Comparison of ENCODE assay signal across 8 cellular contexts in genomic region chr4:137226900-137227299, GRCh38.
DNase-seq lines count a peak whose midpoint lies in the region; ATAC-seq and TF ChIP-seq lines count a peak whose summit lies in the region.

No MANE protein-coding gene starts in this region.

- H3K27me3 ChIP-seq in WERI-Rb-1 (ENCODE audit: insufficient read depth, low read depth, severe bottlenecking): no peaks in the 10 kb centered on the region

- no peak overlapping the region for H3K4me3 Mint-ChIP-seq in stimulated activated memory B cell treated with anti-CD40 and anti-IgM and Interleukin-4, amounts not matched to agents 10 μg/mL and 1 μg/mL and 100 μg/mL, for 72 hours

- no peaks in the 10 kb centered on the region for H3K4me1 Mint-ChIP-seq in stimulated activated memory B cell treated with anti-CD40 and anti-IgM and Interleukin-4, amounts not matched to agents 10 μg/mL and 1 μg/mL and 100 μg/mL, for 72 hours

- no peak for ATAC-seq in stimulated activated memory B cell treated with anti-CD40 and anti-IgM and Interleukin-4, amounts not matched to agents 10 μg/mL and 1 μg/mL and 100 μg/mL, for 72 hours
- no peak for ATAC-seq in HG03378 (IDR thresholded peaks at IDR 0.05; ENCODE audit: unreplicated experiment)
- no peak for ATAC-seq in GM18498 (IDR thresholded peaks at IDR 0.05; ENCODE audit: unreplicated experiment)

- TF ChIP-seq CTCF in WERI-Rb-1 (IDR thresholded peaks at IDR 0.05; ENCODE audit: low read depth, low read length): peak; percentile 49

- H3K4me3 ChIP-seq in WERI-Rb-1 (ENCODE audit: low read depth, low read length): no peak overlapping the region

- H3K27ac Mint-ChIP-seq in stimulated activated memory B cell treated with anti-CD40 and anti-IgM and Interleukin-4, amounts not matched to agents 10 μg/mL and 1 μg/mL and 100 μg/mL, for 72 hours: no peak overlapping the region

- H3K9me3 ChIP-seq in WERI-Rb-1 (ENCODE audit: severe bottlenecking): peaks cover 3% of the 10 kb centered on the region

- H3K9me3 Mint-ChIP-seq in stimulated activated memory B cell treated with anti-CD40 and anti-IgM and Interleukin-4, amounts not matched to agents 10 μg/mL and 1 μg/mL and 100 μg/mL, for 72 hours: peaks cover 3% of the 10 kb centered on the region

- DNase-seq in DMS53 (lab: John Stamatoyannopoulos, UW) (peak; percentile 63), HT-29 (ENCODE audit: low spot score) (peak; percentile 39), WERI-Rb-1 (peak; percentile 24), kidney tubule cell (ENCODE audit: low spot score) (peak; percentile 18), GM19240 (ENCODE audit: insufficient read length, low spot score) (no peak)

- H3K36me3 ChIP-seq in WERI-Rb-1: no peaks in the 10 kb centered on the region

- H3K27ac ChIP-seq in WERI-Rb-1: no peak overlapping the region

- H3K36me3 Mint-ChIP-seq in stimulated activated memory B cell treated with anti-CD40 and anti-IgM and Interleukin-4, amounts not matched to agents 10 μg/mL and 1 μg/mL and 100 μg/mL, for 72 hours: no peaks in the 10 kb centered on the region

- no peaks in the 10 kb centered on the region for H3K27me3 Mint-ChIP-seq in stimulated activated memory B cell treated with anti-CD40 and anti-IgM and Interleukin-4, amounts not matched to agents 10 μg/mL and 1 μg/mL and 100 μg/mL, for 72 hours
